ENCODE assay signal across 9 cellular contexts in the genomic region with DNA sequence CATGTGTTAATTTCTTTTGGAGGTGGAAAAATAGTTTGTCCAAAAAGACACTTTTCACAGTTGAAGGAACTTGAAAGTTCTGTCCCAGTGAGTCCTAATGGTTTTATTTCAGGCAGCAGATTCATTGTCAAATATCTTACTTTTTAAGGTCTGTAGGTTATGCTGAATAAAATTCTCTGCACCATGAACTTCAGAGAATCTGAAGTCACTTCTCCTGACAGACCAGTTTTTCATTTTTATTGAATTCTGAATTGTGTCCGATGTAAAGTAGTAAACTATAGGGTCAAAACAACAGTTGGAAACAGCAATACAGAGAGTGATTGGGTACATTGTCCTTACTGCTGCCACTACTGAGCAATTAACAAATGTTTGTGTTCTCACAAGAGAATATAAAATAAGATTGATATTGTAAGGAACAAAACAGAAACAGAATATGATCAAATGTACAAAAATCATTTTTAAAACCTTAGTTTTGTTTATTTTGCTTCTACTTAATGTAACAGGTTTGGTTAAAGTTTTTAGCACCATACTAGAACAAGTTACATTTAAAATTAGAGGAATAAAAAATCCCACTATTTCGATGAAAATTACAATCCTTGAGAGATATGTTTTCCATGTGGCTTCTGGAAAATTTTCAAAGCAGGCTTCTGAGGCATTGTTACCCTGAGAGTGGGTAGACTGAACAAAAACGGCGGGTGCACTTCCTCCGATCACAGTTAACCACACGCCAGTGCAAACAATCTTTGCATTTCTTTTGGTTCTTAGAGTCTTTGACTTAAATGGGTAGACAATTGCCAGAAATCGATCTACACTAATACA. TPM values are rescaled to one million over a fixed set of nuclear protein-coding genes. Genes with fewer than 3 reads are reported as not detected.
DNase-seq lines count a peak whose midpoint lies in the region; ATAC-seq and FAIRE-seq lines count a peak whose summit lies in the region.
"Had no signal": no experiment of that assay in that cellular context is flagged by ENCODE, and none has a peak within 500 bp of the region (broad histone marks: within the 10 kb centered on the region; RNA-seq: fewer than 3 reads in every experiment).

No MANE protein-coding gene starts in this region.

- H3K4me1 Mint-ChIP-seq in activated naive CD4-positive, alpha-beta T cell treated with anti-CD3 and anti-CD28 coated beads, Interleukin-2, amount 50 U/mL, for 24 hours = peaks cover 66% of the 10 kb centered on the region

- no peaks in the 10 kb centered on the region for H3K4me1 ChIP-seq in small intestine (ENCODE audit: control insufficient read depth in 2 of 2, insufficient read depth in 1 of 2, low read depth in 1 of 2, low read length in 1 of 2)

- no peak for FAIRE-seq in small intestine (lab: Jason Lieb, UNC)

- no peaks in the 10 kb centered on the region for H3K9me3 ChIP-seq in small intestine (ENCODE audit: control insufficient read depth, low read depth)

- no peaks in the 10 kb centered on the region for H3K27me3 ChIP-seq in small intestine (ENCODE audit: control insufficient read depth in 2 of 2, insufficient read depth in 2 of 2, low read length in 2 of 2)

- ATAC-seq in HG03520 (IDR thresholded peaks at IDR 0.05; ENCODE audit: unreplicated experiment) = no peak
- ATAC-seq in GM21717 (IDR thresholded peaks at IDR 0.05; ENCODE audit: unreplicated experiment) = no peak

- WGBS in small intestine, 3 donors = 2 to 11% (median 8%) methylated on average over 7 of the region's 7 CpGs

- H3K4me3 ChIP-seq in iPS-11a (ENCODE audit: low read depth, low read length) (peak overlapping the region; percentile 13), small intestine (ENCODE audit: low read depth in 1 of 2, low read length in 2 of 2) (peak overlapping the region; percentile 28 to 63)

- H3K4me3 Mint-ChIP-seq in activated naive CD4-positive, alpha-beta T cell treated with anti-CD3 and anti-CD28 coated beads, Interleukin-2, amount 50 U/mL, for 24 hours = peak overlapping the region; percentile 96

- peaks cover 5% of the 10 kb centered on the region for H3K36me3 Mint-ChIP-seq in activated naive CD4-positive, alpha-beta T cell treated with anti-CD3 and anti-CD28 coated beads, Interleukin-2, amount 50 U/mL, for 24 hours

- H3K9me3 Mint-ChIP-seq in activated naive CD4-positive, alpha-beta T cell treated with anti-CD3 and anti-CD28 coated beads, Interleukin-2, amount 50 U/mL, for 24 hours = no peaks in the 10 kb centered on the region

- H3K27ac ChIP-seq in small intestine (ENCODE audit: low read depth in 1 of 2, low read length in 1 of 2) = peak overlapping the region in 1 of 2 donors; percentile 85

- peak; percentile 61 for DNase-seq in HT-29 (ENCODE audit: low spot score)
- DNase-seq in small intestine = peak; percentile 32
- DNase-seq in NCI-H1048 (lab: John Stamatoyannopoulos, UW) = no peak
- DNase-seq in RKO (ENCODE audit: low spot score) = no peak

- no peaks in the 10 kb centered on the region for H3K36me3 ChIP-seq in small intestine (ENCODE audit: control insufficient read depth in 2 of 2, insufficient read depth in 2 of 2, low read length in 2 of 2)

- no peaks in the 10 kb centered on the region for H3K27me3 Mint-ChIP-seq in activated naive CD4-positive, alpha-beta T cell treated with anti-CD3 and anti-CD28 coated beads, Interleukin-2, amount 50 U/mL, for 24 hours

- H3K27ac Mint-ChIP-seq in activated naive CD4-positive, alpha-beta T cell treated with anti-CD3 and anti-CD28 coated beads, Interleukin-2, amount 50 U/mL, for 24 hours = peak overlapping the region; percentile 97

RNA-seq across cellular contexts. Expression of a gene that starts 1.4 kb away (rescaled TPM):
- total RNA-seq in HT-29 (2014; rRNA removed; shearing (Covaris generic)) = 3.4 and 4.8 TPM in 2 replicates
- 10 to 100 TPM in 1 of 3 donors, 1 to 10 TPM in 2; 1.8 to 15.8 (median 7.3) TPM for polyA plus RNA-seq in small intestine
- total RNA-seq: M059J had no signal

Comparison
In these comparisons a context has a peak if more than half of its experiments do, and no peak if none do; other contexts are left out.
1. DNase-seq: peak in HT-29 (single experiment) and small intestine (single experiment); none in NCI-H1048 (single experiment) and RKO (single experiment).